In the genomic region with DNA sequence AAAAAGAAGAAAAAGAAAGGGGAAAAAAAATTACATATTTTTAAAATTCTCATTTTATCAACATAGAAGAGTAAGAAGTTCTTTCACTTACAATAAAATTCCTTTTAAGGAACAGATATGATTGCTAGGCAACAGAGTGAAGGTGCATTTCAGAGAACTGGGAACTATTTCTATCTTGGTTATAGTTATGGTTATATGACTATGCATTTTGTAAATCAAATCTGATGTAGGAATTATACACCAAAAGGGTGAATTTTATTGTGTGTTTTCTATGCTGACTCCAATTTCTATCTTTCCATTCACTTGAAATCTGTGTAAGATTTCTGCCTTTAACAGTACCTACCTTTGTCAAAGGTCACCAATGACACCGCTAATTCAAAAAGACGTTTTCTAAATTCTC, we compare ENCODE assay signal across 17 cellular contexts. TPM values are rescaled to one million over a fixed set of nuclear protein-coding genes. Genes with fewer than 3 reads are reported as not detected.
A peak's percentile ranks its signal among the peaks of the same experiment; 100 is the strongest.
DNase-seq lines count a peak whose midpoint lies in the region; ATAC-seq and TF ChIP-seq lines count a peak whose summit lies in the region.
"Had no signal": no experiment of that assay in that cellular context is flagged by ENCODE, and none has a peak within 500 bp of the region (broad histone marks: within the 10 kb centered on the region; RNA-seq: fewer than 3 reads in every experiment).

No MANE protein-coding gene starts in this region.

- no peak for TF ChIP-seq CTCF in RWPE1 (conservative IDR thresholded peaks at IDR 0.05; ENCODE audit: low read depth)
- TF ChIP-seq CTCF in gastrocnemius medialis (IDR thresholded peaks at IDR 0.05 in 4 of 5, conservative IDR thresholded peaks at IDR 0.05 in 1 of 5) = no peak
- TF ChIP-seq CTCF in upper lobe of right lung (IDR thresholded peaks at IDR 0.05) = no peak

- peaks cover 17 to 73% of the 10 kb centered on the region in 2 donors for H3K36me3 Mint-ChIP-seq in activated T-cell treated with anti-CD3 and anti-CD28 coated beads, Interleukin-2, amount 50 U/mL, for 72 hours (ENCODE audit: insufficient read depth in 2 of 2)
- peaks cover 92% of the 10 kb centered on the region for H3K36me3 Mint-ChIP-seq in dendritic cell treated with granulocyte-macrophage colony-stimulating factor and Interleukin-4, amounts not matched to agents 40 ng/mL and 50 ng/mL, for 4 days (ENCODE audit: low read depth)

- H3K4me3 Mint-ChIP-seq in activated T-cell treated with anti-CD3 and anti-CD28 coated beads, Interleukin-2, amount 50 U/mL, for 72 hours = peak overlapping the region in 1 of 2 donors; percentile 37
- H3K4me3 Mint-ChIP-seq in dendritic cell treated with granulocyte-macrophage colony-stimulating factor and Interleukin-4, amounts not matched to agents 40 ng/mL and 50 ng/mL, for 4 days = no peak overlapping the region

- no peaks in the 10 kb centered on the region for H3K9me3 ChIP-seq in gastrocnemius medialis
- H3K9me3 ChIP-seq in upper lobe of right lung = no peaks in the 10 kb centered on the region
- H3K9me3 ChIP-seq: uterus had no signal

- peak overlapping the region; percentile 53; the same call in 1 of the 2 replicates for H3K27ac ChIP-seq in RWPE1
- peak overlapping the region; percentile 77 to 84 (median 80) for H3K27ac ChIP-seq in gastrocnemius medialis
- H3K27ac ChIP-seq in upper lobe of right lung = no peak overlapping the region
- H3K27ac ChIP-seq: uterus had no signal

- POLR2A ChIA-PET in RWPE1 (lab: Yijun Ruan, JAX; ENCODE audit: low non-redundant PET) = no interaction called here

- DNase-seq in activated T-cell treated with anti-CD3 and anti-CD28 coated beads, Interleukin-2, amount 50 U/mL, for 72 hours = no peak
- no peak for DNase-seq in activated T-cell treated with anti-CD3 and anti-CD28 coated beads, Interleukin-2, amount 50 U/mL, for 1 hour
- DNase-seq in RWPE1 (ENCODE audit: low spot score) (no peak), gastrocnemius medialis (no peak), upper lobe of right lung (no peak)
- no peak for DNase-seq in NK-92 treated with Interleukin-12 subunit alpha and Interleukin-12 subunit beta, amount 100 ng/mL, for 24 hours (lab: John Stamatoyannopoulos, UW)
- DNase-seq: anterior cingulate cortex; KBM-7; left ventricle myocardium superior; NCI-H1105; NCI-H2171; SIG-M5; stimulated activated naive CD8-positive, alpha-beta T cell treated with anti-CD3 and anti-CD28 coated beads, Interleukin-15, Interleukin-2, amounts not matched to agents 100 U/mL and 50 U/mL, for 24 hours; uterus had no signal

- no peak overlapping the region for H3K4me3 ChIP-seq in gastrocnemius medialis
- no peak overlapping the region for H3K4me3 ChIP-seq in upper lobe of right lung
- H3K4me3 ChIP-seq: uterus had no signal

- H3K36me3 ChIP-seq in gastrocnemius medialis (peaks cover 0 to 18% of the 10 kb centered on the region in 2 donors), upper lobe of right lung (peaks cover 100% of the 10 kb centered on the region)
- H3K36me3 ChIP-seq: uterus had no signal

- in situ Hi-C loops in gastrocnemius medialis (cut with MboI; ENCODE audit: low sequenced_read_pairs in 4 of 4) = no loop called here

- no peaks in the 10 kb centered on the region for H3K27me3 ChIP-seq in gastrocnemius medialis
- no peaks in the 10 kb centered on the region for H3K27me3 ChIP-seq in upper lobe of right lung
- H3K27me3 ChIP-seq: uterus had no signal

- H3K4me1 ChIP-seq in gastrocnemius medialis = peaks cover 35 to 47% of the 10 kb centered on the region in 2 donors
- peaks cover 34% of the 10 kb centered on the region for H3K4me1 ChIP-seq in upper lobe of right lung
- H3K4me1 ChIP-seq: uterus had no signal

- H3K27me3 Mint-ChIP-seq in activated T-cell treated with anti-CD3 and anti-CD28 coated beads, Interleukin-2, amount 50 U/mL, for 72 hours (ENCODE audit: low read depth) = no peaks in the 10 kb centered on the region
- H3K27me3 Mint-ChIP-seq in dendritic cell treated with granulocyte-macrophage colony-stimulating factor and Interleukin-4, amounts not matched to agents 40 ng/mL and 50 ng/mL, for 4 days = no peaks in the 10 kb centered on the region

- ATAC-seq in activated T-cell treated with anti-CD3 and anti-CD28 coated beads, Interleukin-2, amount 50 U/mL, for 72 hours (replicated peaks in 1 of 2) = no peak
- ATAC-seq in gastrocnemius medialis (no peak), upper lobe of right lung (no peak), GM21619 (IDR thresholded peaks at IDR 0.05; ENCODE audit: unreplicated experiment) (no peak)

- CTCF ChIA-PET in RWPE1 (lab: Yijun Ruan, JAX) = no interaction called here

- TF ChIP-seq POLR2A in gastrocnemius medialis (IDR thresholded peaks at IDR 0.05) = no peak

- no peaks in the 10 kb centered on the region for H3K9me3 Mint-ChIP-seq in activated T-cell treated with anti-CD3 and anti-CD28 coated beads, Interleukin-2, amount 50 U/mL, for 72 hours
- no peaks in the 10 kb centered on the region for H3K9me3 Mint-ChIP-seq in dendritic cell treated with granulocyte-macrophage colony-stimulating factor and Interleukin-4, amounts not matched to agents 40 ng/mL and 50 ng/mL, for 4 days
- H3K9me3 Mint-ChIP-seq: neural crest cell had no signal

- peaks cover 98% of the 10 kb centered on the region for H3K4me1 Mint-ChIP-seq in activated T-cell treated with anti-CD3 and anti-CD28 coated beads, Interleukin-2, amount 50 U/mL, for 72 hours (ENCODE audit: low read depth)
- peaks cover 25% of the 10 kb centered on the region for H3K4me1 Mint-ChIP-seq in dendritic cell treated with granulocyte-macrophage colony-stimulating factor and Interleukin-4, amounts not matched to agents 40 ng/mL and 50 ng/mL, for 4 days (ENCODE audit: low read depth)

- peak overlapping the region; percentile 34 for H3K27ac Mint-ChIP-seq in activated T-cell treated with anti-CD3 and anti-CD28 coated beads, Interleukin-2, amount 50 U/mL, for 72 hours
- H3K27ac Mint-ChIP-seq in dendritic cell treated with granulocyte-macrophage colony-stimulating factor and Interleukin-4, amounts not matched to agents 40 ng/mL and 50 ng/mL, for 4 days = peak overlapping the region; percentile 4

- intact Hi-C loops in dendritic cell treated with granulocyte-macrophage colony-stimulating factor and Interleukin-4, amounts not matched to agents 40 ng/mL and 50 ng/mL, for 4 days (cut with micrococcal nuclease) = no loop called here
- intact Hi-C loops in gastrocnemius medialis (cut with DNase I; ENCODE audit: low total_unique reads) = loop anchor here (5.0 to 10.0 kb wide), 2 partner anchors 38 to 224 kb away; a partner anchor contains a TSS
- intact Hi-C loops in upper lobe of right lung (cut with DNase I) = no loop called here

RNA-seq across cellular contexts. Expression of a gene that starts 50.1 kb away (rescaled TPM):
- total RNA-seq in activated T-cell treated with anti-CD3 and anti-CD28 coated beads, Interleukin-2, amount 50 U/mL, for 72 hours = 1,000 to 10,000 TPM; 1,220 to 1,492 TPM
- total RNA-seq in gastrocnemius medialis (100 to 1,000 TPM; 281 to 357 (median 318) TPM), upper lobe of right lung (368 TPM)
